ENCODE assay signal across 9 cellular contexts in the genomic region with DNA sequence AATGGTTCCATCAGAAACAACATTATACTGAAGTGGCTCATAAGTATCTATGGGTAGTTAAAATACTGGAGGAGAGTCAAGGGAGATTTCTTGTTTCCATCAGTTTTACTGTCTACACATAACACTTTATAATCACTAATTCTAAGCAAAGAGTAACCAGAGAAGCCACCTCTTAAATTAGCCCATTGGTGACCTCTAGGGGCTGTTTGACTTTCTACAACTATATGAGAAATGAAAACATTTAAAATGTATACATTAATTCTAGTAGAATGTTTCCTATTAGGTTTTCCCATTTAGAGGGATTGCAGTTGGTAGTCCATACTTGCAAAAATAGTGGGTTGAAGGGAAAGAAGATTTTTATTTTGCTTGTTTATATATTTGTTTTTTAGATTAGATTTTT.
DNase-seq lines count a peak whose midpoint lies in the region; ATAC-seq, FAIRE-seq and TF ChIP-seq lines count a peak whose summit lies in the region.
"Had no signal": no experiment of that assay in that cellular context is flagged by ENCODE, and none has a peak within 500 bp of the region (broad histone marks: within the 10 kb centered on the region; RNA-seq: fewer than 3 reads in every experiment).

No MANE protein-coding gene starts in this region.

- no peaks in the 10 kb centered on the region for H3F3A ChIP-seq in Loucy (ENCODE audit: low read depth)

- no peak for TF ChIP-seq POLR2A in lower leg skin (IDR thresholded peaks at IDR 0.05)

- H3K79me2 ChIP-seq in Loucy (ENCODE audit: insufficient read depth, low read length), result no peaks in the 10 kb centered on the region
- no peaks in the 10 kb centered on the region for H3K79me2 ChIP-seq in astrocyte (ENCODE audit: insufficient read depth, low read length)

- peaks cover 7% of the 10 kb centered on the region for H3K4me1 Mint-ChIP-seq in astrocyte (ENCODE audit: low read depth, unreplicated experiment)

- no peak overlapping the region for H3K27ac Mint-ChIP-seq in astrocyte (ENCODE audit: unreplicated experiment)

- H3K9ac ChIP-seq in Loucy (ENCODE audit: low read depth, low read length, poor library complexity, severe bottlenecking) (no peak overlapping the region), astrocyte (ENCODE audit: low read length) (no peak overlapping the region)

- H3K27me3 Mint-ChIP-seq in astrocyte (ENCODE audit: low read depth, unreplicated experiment), result no peaks in the 10 kb centered on the region

- H3K36me3 ChIP-seq in Loucy (ENCODE audit: insufficient read depth, low read length) (no peaks in the 10 kb centered on the region), astrocyte (ENCODE audit: insufficient read depth, low read length) (no peaks in the 10 kb centered on the region)

- no peaks in the 10 kb centered on the region for H3K36me3 Mint-ChIP-seq in astrocyte (ENCODE audit: low read depth, unreplicated experiment)

- H3K4me2 ChIP-seq in Loucy (ENCODE audit: low read depth, low read length, poor library complexity, severe bottlenecking) (no peak overlapping the region), astrocyte (ENCODE audit: low read length) (no peak overlapping the region)

- H3K4me3 ChIP-seq in Loucy (ENCODE audit: low read length, poor library complexity, severe bottlenecking) (no peak overlapping the region), astrocyte (ENCODE audit: insufficient read depth, low read depth, low read length) (no peak overlapping the region), lower leg skin (ENCODE audit: low read depth, poor library complexity, severe bottlenecking) (no peak overlapping the region)

- H3K27me3 ChIP-seq in Loucy (ENCODE audit: insufficient read depth, low read length, poor library complexity, severe bottlenecking), result no peaks in the 10 kb centered on the region
- no peaks in the 10 kb centered on the region for H3K27me3 ChIP-seq in astrocyte (ENCODE audit: insufficient read depth, low read length)

- H3K4me1 ChIP-seq in Loucy (ENCODE audit: insufficient read depth, low read length, poor library complexity, severe bottlenecking) (no peaks in the 10 kb centered on the region), astrocyte (ENCODE audit: insufficient read depth, low read length) (no peaks in the 10 kb centered on the region)

- ATAC-seq in GM18868 (IDR thresholded peaks at IDR 0.05; ENCODE audit: unreplicated experiment), result peak; percentile 80
- no peak for ATAC-seq in HG02938 (IDR thresholded peaks at IDR 0.05; ENCODE audit: unreplicated experiment)

- H3K9me3 Mint-ChIP-seq in astrocyte (ENCODE audit: unreplicated experiment), result no peaks in the 10 kb centered on the region
- H3K9me3 Mint-ChIP-seq: activated T-cell treated with anti-CD3 and anti-CD28 coated beads, Interleukin-2, amount 50 U/mL, for 4 hours had no signal

- TF ChIP-seq CTCF in Loucy (conservative IDR thresholded peaks at IDR 0.05; ENCODE audit: low read length), result peak; percentile 61
- peak; percentile 51 for TF ChIP-seq CTCF in astrocyte (IDR thresholded peaks at IDR 0.05; ENCODE audit: insufficient read depth, low read depth, low read length)
- no peak for TF ChIP-seq CTCF in lower leg skin (IDR thresholded peaks at IDR 0.05)

- H3K9me2 ChIP-seq in Loucy (replicated peaks; ENCODE audit: low read depth, low read length), result no peaks in the 10 kb centered on the region

- peak; percentile 37 for DNase-seq in A172 (ENCODE audit: low spot score)
- no peak for DNase-seq in astrocyte (ENCODE audit: low read depth)
- peak; percentile 0 for DNase-seq in non-pigmented ciliary epithelial cell (ENCODE audit: low read depth)
- DNase-seq in cerebellum (ENCODE audit: low spot score), result no peak
- no peak for DNase-seq in lower leg skin (ENCODE audit: low spot score in 2 of 2)
- DNase-seq: activated T-cell treated with anti-CD3 and anti-CD28 coated beads, Interleukin-2, amount 50 U/mL, for 4 hours had no signal

- H3K9me3 ChIP-seq in Loucy (ENCODE audit: insufficient read depth, low read depth, low read length) (no peaks in the 10 kb centered on the region), astrocyte (ENCODE audit: insufficient read depth, low read depth, low read length) (no peaks in the 10 kb centered on the region)

- H3K27ac ChIP-seq in astrocyte (ENCODE audit: low read depth, low read length), result no peak overlapping the region

- no peak for FAIRE-seq in astrocyte (lab: Jason Lieb, UNC)

- no peaks in the 10 kb centered on the region for H4K20me1 ChIP-seq in Loucy (ENCODE audit: insufficient read depth, low read length, poor library complexity, severe bottlenecking)
- no peaks in the 10 kb centered on the region for H4K20me1 ChIP-seq in astrocyte (ENCODE audit: insufficient read depth, low read length)

- H2AFZ ChIP-seq in Loucy (ENCODE audit: low read length) (no peak overlapping the region), astrocyte (ENCODE audit: low read depth, low read length) (no peak overlapping the region)

- intact Hi-C loops in lower leg skin (cut with DNase I; ENCODE audit: low total_unique reads), result no loop called here

- no peak overlapping the region for H3K4me3 Mint-ChIP-seq in astrocyte (ENCODE audit: unreplicated experiment)
- H3K4me3 Mint-ChIP-seq: activated T-cell treated with anti-CD3 and anti-CD28 coated beads, Interleukin-2, amount 50 U/mL, for 4 hours had no signal

Comparison
In these comparisons a context has a peak if more than half of its experiments do, and no peak if none do; other contexts are left out.
1. DNase-seq: peak in A172 (single experiment) and non-pigmented ciliary epithelial cell (single experiment); none in astrocyte (single experiment), cerebellum (single experiment) and lower leg skin (0 of 2).
2. CTCF ChIP-seq: peak in Loucy (single experiment) and astrocyte (single experiment); none in lower leg skin (0 of 3).